ENCODE assay signal across 10 cellular contexts in genomic region chr22:50396751-50397370, GRCh38. TPM values are rescaled to one million over a fixed set of nuclear protein-coding genes. Genes with fewer than 3 reads are reported as not detected.
DNase-seq lines count a peak whose midpoint lies in the region; ATAC-seq and TF ChIP-seq lines count a peak whose summit lies in the region.
"Had no signal": no experiment of that assay in that cellular context is flagged by ENCODE, and none has a peak within 500 bp of the region (broad histone marks: within the 10 kb centered on the region; RNA-seq: fewer than 3 reads in every experiment).

No MANE protein-coding gene starts in this region.

- H3K23ac ChIP-seq in trophoblast cell (ENCODE audit: low read length): no peak overlapping the region

- no peaks in the 10 kb centered on the region for H3K27me3 ChIP-seq in CD8-positive, alpha-beta memory T cell (ENCODE audit: insufficient read depth, low read length, poor library complexity, severe bottlenecking)
- H3K27me3 ChIP-seq in KMS-11 (ENCODE audit: insufficient read depth, low read depth) (no peaks in the 10 kb centered on the region), trophoblast cell (ENCODE audit: insufficient read depth, low read length) (no peaks in the 10 kb centered on the region)
- H3K27me3 ChIP-seq: ascending aorta, esophagus muscularis mucosa had no signal

- H4K91ac ChIP-seq in trophoblast cell (ENCODE audit: low read depth, low read length): no peak overlapping the region

- H3K79me2 ChIP-seq in KMS-11 (ENCODE audit: insufficient read depth, low read depth): no peaks in the 10 kb centered on the region
- no peaks in the 10 kb centered on the region for H3K79me2 ChIP-seq in trophoblast cell (ENCODE audit: control insufficient read depth, insufficient read depth, low read length, poor library complexity)

- H3K4me2 ChIP-seq in KMS-11: 0 out of 2 replicates have a peak overlapping the region, but pooled peaks have one; percentile 33
- no peak overlapping the region for H3K4me2 ChIP-seq in trophoblast cell (ENCODE audit: low read length)

- no peak overlapping the region for H3K27ac ChIP-seq in CD8-positive, alpha-beta memory T cell (ENCODE audit: low read depth, low read length)
- H3K27ac ChIP-seq in KMS-11: no peak overlapping the region
- H3K27ac ChIP-seq in trophoblast cell (ENCODE audit: low read depth, low read length): no peak overlapping the region
- H3K27ac ChIP-seq: ascending aorta, esophagus muscularis mucosa had no signal

- H3K4ac ChIP-seq in trophoblast cell (ENCODE audit: low read depth, low read length): no peak overlapping the region

- POLR2A ChIA-PET in CD8-positive, alpha-beta memory T cell (lab: Charles Lee): no interaction called here

- no peaks in the 10 kb centered on the region for H4K20me1 ChIP-seq in KMS-11 (ENCODE audit: insufficient read depth)

- no peak overlapping the region for H2AK5ac ChIP-seq in trophoblast cell (ENCODE audit: low read length)

- peaks cover 5 to 58% (median 9%) of the 10 kb centered on the region in 3 donors for H3K36me3 Mint-ChIP-seq in CD8-positive, alpha-beta memory T cell
- H3K36me3 Mint-ChIP-seq in chondrocyte (ENCODE audit: low read depth): peaks cover 13% of the 10 kb centered on the region
- peaks cover 4% of the 10 kb centered on the region for H3K36me3 Mint-ChIP-seq in natural killer cell treated with Interleukin-12 subunit alpha and Interleukin-12 subunit beta and Interleukin-15 and Interleukin-18, amount 100 ng/mL, for 72 hours

- no peak overlapping the region for H4K12ac ChIP-seq in trophoblast cell (ENCODE audit: low read depth, low read length)

- no peak overlapping the region for H3K14ac ChIP-seq in trophoblast cell (ENCODE audit: low read length)

- no peak for ATAC-seq in natural killer cell treated with Interleukin-12 subunit alpha and Interleukin-12 subunit beta and Interleukin-15 and Interleukin-18, amount 100 ng/mL, for 72 hours
- no peak for ATAC-seq in HG02571 (IDR thresholded peaks at IDR 0.05; ENCODE audit: unreplicated experiment)

- no peak overlapping the region for H3K4me3 Mint-ChIP-seq in CD8-positive, alpha-beta memory T cell
- H3K4me3 Mint-ChIP-seq in chondrocyte (ENCODE audit: unreplicated experiment): no peak overlapping the region
- no peak overlapping the region for H3K4me3 Mint-ChIP-seq in natural killer cell treated with Interleukin-12 subunit alpha and Interleukin-12 subunit beta and Interleukin-15 and Interleukin-18, amount 100 ng/mL, for 72 hours

- H3K4me1 ChIP-seq in CD8-positive, alpha-beta memory T cell (ENCODE audit: insufficient read depth, low read length): peaks cover 5% of the 10 kb centered on the region
- H3K4me1 ChIP-seq in KMS-11 (ENCODE audit: low read depth, poor library complexity, severe bottlenecking): peaks cover 19% of the 10 kb centered on the region
- no peaks in the 10 kb centered on the region for H3K4me1 ChIP-seq in trophoblast cell (ENCODE audit: control insufficient read depth in 1 of 2, insufficient read depth in 2 of 2, low read length in 2 of 2)
- H3K4me1 ChIP-seq: ascending aorta had no signal

- peak overlapping the region; percentile 1 to 91 (median 80) for H3K27ac Mint-ChIP-seq in CD8-positive, alpha-beta memory T cell
- peak overlapping the region; percentile 15 for H3K27ac Mint-ChIP-seq in chondrocyte (ENCODE audit: unreplicated experiment)
- peak overlapping the region; percentile 78 to 95 for H3K27ac Mint-ChIP-seq in natural killer cell treated with Interleukin-12 subunit alpha and Interleukin-12 subunit beta and Interleukin-15 and Interleukin-18, amount 100 ng/mL, for 72 hours

- no peaks in the 10 kb centered on the region for H3K79me1 ChIP-seq in trophoblast cell (ENCODE audit: low read length)

- H2BK5ac ChIP-seq in trophoblast cell (ENCODE audit: low read depth, low read length, poor library complexity): no peak overlapping the region

- no peaks in the 10 kb centered on the region for H3K27me3 Mint-ChIP-seq in CD8-positive, alpha-beta memory T cell
- no peaks in the 10 kb centered on the region for H3K27me3 Mint-ChIP-seq in chondrocyte (ENCODE audit: low read depth)
- no peaks in the 10 kb centered on the region for H3K27me3 Mint-ChIP-seq in natural killer cell treated with Interleukin-12 subunit alpha and Interleukin-12 subunit beta and Interleukin-15 and Interleukin-18, amount 100 ng/mL, for 72 hours

- WGBS in trophoblast cell (ENCODE audit: extremely low coverage, insufficient coverage, insufficient read length): no CpG with 5 or more reads among the region's 6 CpGs

- H2AFZ ChIP-seq in KMS-11 (ENCODE audit: low read depth) (no peak overlapping the region), trophoblast cell (ENCODE audit: insufficient read depth, low read length, poor library complexity) (no peak overlapping the region)

- TF ChIP-seq CTCF in KMS-11 (conservative IDR thresholded peaks at IDR 0.05; ENCODE audit: low read depth, low read length) (no peak), chondrocyte (IDR thresholded peaks at IDR 0.05) (no peak)

- H2BK120ac ChIP-seq in trophoblast cell (ENCODE audit: insufficient read depth, low read length, poor library complexity): no peak overlapping the region

- no peaks in the 10 kb centered on the region for H3K9me3 Mint-ChIP-seq in CD8-positive, alpha-beta memory T cell
- no peaks in the 10 kb centered on the region for H3K9me3 Mint-ChIP-seq in chondrocyte (ENCODE audit: low read depth)
- H3K9me3 Mint-ChIP-seq in natural killer cell treated with Interleukin-12 subunit alpha and Interleukin-12 subunit beta and Interleukin-15 and Interleukin-18, amount 100 ng/mL, for 72 hours: no peaks in the 10 kb centered on the region

- DNase-seq in CD8-positive, alpha-beta memory T cell: no peak
- DNase-seq in chondrocyte (ENCODE audit: low spot score): no peak
- DNase-seq in natural killer cell treated with Interleukin-12 subunit alpha and Interleukin-12 subunit beta and Interleukin-15 and Interleukin-18, amount 100 ng/mL, for 72 hours (ENCODE audit: low spot score): no peak
- DNase-seq in trophoblast cell: no peak
- DNase-seq in superior temporal gyrus (ENCODE audit: extremely low spot score): no peak
- DNase-seq: DND-41 had no signal

- H3K9ac ChIP-seq in KMS-11 (no peak overlapping the region), trophoblast cell (ENCODE audit: low read length) (no peak overlapping the region)

- H3K18ac ChIP-seq in trophoblast cell (ENCODE audit: low read length): no peak overlapping the region

- peaks cover 37 to 40% (median 40%) of the 10 kb centered on the region in 3 donors for H3K4me1 Mint-ChIP-seq in CD8-positive, alpha-beta memory T cell
- H3K4me1 Mint-ChIP-seq in chondrocyte (ENCODE audit: low read depth): peaks cover 13% of the 10 kb centered on the region
- peaks cover 22 to 48% of the 10 kb centered on the region in 2 donors for H3K4me1 Mint-ChIP-seq in natural killer cell treated with Interleukin-12 subunit alpha and Interleukin-12 subunit beta and Interleukin-15 and Interleukin-18, amount 100 ng/mL, for 72 hours (ENCODE audit: low read depth in 2 of 2)

- H2BK12ac ChIP-seq in trophoblast cell (ENCODE audit: low read length): no peak overlapping the region

- H3K9me3 ChIP-seq in CD8-positive, alpha-beta memory T cell (ENCODE audit: low read length): no peaks in the 10 kb centered on the region
- peaks cover 4% of the 10 kb centered on the region for H3K9me3 ChIP-seq in trophoblast cell (ENCODE audit: insufficient read depth, low read depth, low read length)
- H3K9me3 ChIP-seq: ascending aorta, esophagus muscularis mucosa had no signal

- H3K4me3 ChIP-seq in CD8-positive, alpha-beta memory T cell (ENCODE audit: low read length): no peak overlapping the region
- no peak overlapping the region for H3K4me3 ChIP-seq in KMS-11 (IDR thresholded peaks at IDR 0.05; ENCODE audit: insufficient read depth, low read depth, low read length)
- no peak overlapping the region for H3K4me3 ChIP-seq in trophoblast cell (ENCODE audit: low read depth, low read length)
- H3K4me3 ChIP-seq: ascending aorta, esophagus muscularis mucosa had no signal

- CTCF ChIA-PET in CD8-positive, alpha-beta memory T cell (lab: Charles Lee): no interaction called here

- H4K8ac ChIP-seq in trophoblast cell (ENCODE audit: low read depth, low read length): no peak overlapping the region

- H3K36me3 ChIP-seq in CD8-positive, alpha-beta memory T cell (ENCODE audit: insufficient read depth, low read length): peaks cover 22% of the 10 kb centered on the region
- no peaks in the 10 kb centered on the region for H3K36me3 ChIP-seq in KMS-11 (ENCODE audit: insufficient read depth)
- peaks cover 21 to 26% of the 10 kb centered on the region in 2 experiments for H3K36me3 ChIP-seq in trophoblast cell (ENCODE audit: control insufficient read depth in 1 of 2, insufficient read depth in 2 of 2, low read length in 2 of 2)

RNA-seq across cellular contexts. Expression of gene PPP6R2, which starts 53.7 kb away (rescaled TPM):
- 10 to 100 TPM; 49.7 to 55.9 TPM for total RNA-seq in CD8-positive, alpha-beta memory T cell
- polyA plus RNA-seq in CD8-positive, alpha-beta memory T cell: 34.2 TPM
- 46.2 to 53.1 TPM (median 47.1 TPM) in 3 replicates for total RNA-seq in chondrocyte
- 100 to 1,000 TPM in 1 of 2 donors, 10 to 100 TPM in 1; 61.1 to 100 TPM for total RNA-seq in natural killer cell treated with Interleukin-12 subunit alpha and Interleukin-12 subunit beta and Interleukin-15 and Interleukin-18, amount 100 ng/mL, for 72 hours
- polyA plus RNA-seq in trophoblast cell (2013): 25.5 and 25.7 TPM in 2 replicates

Comparison
In these comparisons a context has a peak if more than half of its experiments do, and no peak if none do; other contexts are left out.
1. H3K27ac Mint-ChIP-seq: peak in every context shown above with its lines; median percentile 86 in natural killer cell treated with Interleukin-12 subunit alpha and Interleukin-12 subunit beta and Interleukin-15 and Interleukin-18, amount 100 ng/mL, for 72 hours; 80 in CD8-positive, alpha-beta memory T cell; 15 in chondrocyte.